ENCODE assay signal across 22 cellular contexts in the genomic region with DNA sequence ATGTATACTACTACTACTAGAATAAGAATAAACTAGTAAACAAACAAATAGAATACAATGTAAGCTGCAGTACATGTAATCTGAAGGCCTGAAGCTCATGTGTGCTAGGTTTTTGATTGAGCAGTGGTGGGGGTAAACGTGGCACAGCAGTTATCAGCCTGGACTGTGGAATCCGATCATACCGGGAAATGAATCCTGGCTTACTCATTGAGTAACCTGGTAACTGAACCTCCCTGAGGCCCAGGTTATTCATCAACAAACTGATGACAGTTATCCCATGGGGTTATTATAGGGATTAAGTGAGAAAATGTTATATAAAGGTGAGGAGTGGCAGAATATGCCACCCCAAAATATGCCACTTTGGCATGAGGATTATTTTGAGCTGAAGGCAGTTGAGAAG.
DNase-seq lines count a peak whose midpoint lies in the region; ATAC-seq and TF ChIP-seq lines count a peak whose summit lies in the region.
"Had no signal": no experiment of that assay in that cellular context is flagged by ENCODE, and none has a peak within 500 bp of the region (broad histone marks: within the 10 kb centered on the region; RNA-seq: fewer than 3 reads in every experiment).

No MANE protein-coding gene starts in this region.

- no peak for TF ChIP-seq POLR2A in vagina (IDR thresholded peaks at IDR 0.05)

- H3K27me3 ChIP-seq in mammary epithelial cell (ENCODE audit: insufficient read depth, low read length), result no peaks in the 10 kb centered on the region
- no peaks in the 10 kb centered on the region for H3K27me3 ChIP-seq in foreskin keratinocyte
- no peaks in the 10 kb centered on the region for H3K27me3 ChIP-seq in vagina
- H3K27me3 ChIP-seq in CD8-positive, alpha-beta T cell (ENCODE audit: insufficient read depth, low read length), result no peaks in the 10 kb centered on the region
- H3K27me3 ChIP-seq: BLaER1, SJSA1 had no signal

- intact Hi-C loops in mammary epithelial cell (cut with micrococcal nuclease), result no loop called here
- intact Hi-C loops in vagina (cut with DNase I), result no loop called here
- intact Hi-C loops in CD8-positive, alpha-beta T cell (cut with DNase I, micrococcal nuclease), result no loop called here

- peaks cover 4% of the 10 kb centered on the region for H3K36me3 Mint-ChIP-seq in type B pancreatic cell
- H3K36me3 Mint-ChIP-seq in CD8-positive, alpha-beta T cell, result no peaks in the 10 kb centered on the region
- H3K36me3 Mint-ChIP-seq: CD4-positive, CD25-positive, alpha-beta regulatory T cell had no signal

- 46% methylated on average over 3 of the region's 3 CpGs for WGBS in mammary epithelial cell (ENCODE audit: low coverage, missing lambda C conversion rate)

- CTCF ChIA-PET in mammary epithelial cell (lab: Charles Lee; ENCODE audit: low non-redundant PET), result no interaction called here
- CTCF ChIA-PET in CD8-positive, alpha-beta T cell (lab: Charles Lee), result no interaction called here

- no peaks in the 10 kb centered on the region for H3K9me3 ChIP-seq in mammary epithelial cell (replicated peaks; ENCODE audit: insufficient read depth, low read length)
- no peaks in the 10 kb centered on the region for H3K9me3 ChIP-seq in vagina
- no peaks in the 10 kb centered on the region for H3K9me3 ChIP-seq in CD8-positive, alpha-beta T cell (ENCODE audit: low read length)
- H3K9me3 ChIP-seq: BLaER1, SJSA1 had no signal

- peaks cover 11% of the 10 kb centered on the region for H3K4me1 Mint-ChIP-seq in type B pancreatic cell (ENCODE audit: unreplicated experiment)
- H3K4me1 Mint-ChIP-seq in CD8-positive, alpha-beta T cell (ENCODE audit: low read depth), result no peaks in the 10 kb centered on the region
- H3K4me1 Mint-ChIP-seq: CD4-positive, CD25-positive, alpha-beta regulatory T cell had no signal

- no peaks in the 10 kb centered on the region for H4K20me1 ChIP-seq in mammary epithelial cell (ENCODE audit: insufficient read depth, low read length)
- H4K20me1 ChIP-seq: BLaER1 had no signal

- H3K27ac ChIP-seq in mammary epithelial cell (ENCODE audit: insufficient read depth, low read depth, low read length) (peak overlapping the region; percentile 8), foreskin keratinocyte (no peak overlapping the region), vagina (no peak overlapping the region)
- H3K27ac ChIP-seq in CD8-positive, alpha-beta T cell (ENCODE audit: low read depth, low read length), result no peak overlapping the region
- H3K27ac ChIP-seq: BLaER1, SJSA1 had no signal

- POLR2A ChIA-PET in CD8-positive, alpha-beta T cell (lab: Charles Lee), result no interaction called here

- H3K9ac ChIP-seq in mammary epithelial cell (ENCODE audit: insufficient read depth, low read length), result peak overlapping the region; percentile 13
- H3K9ac ChIP-seq: BLaER1 had no signal

- no TSS peak for BruUV-seq in mammary epithelial cell (replicated peaks; lab: Mats Ljungman, UMichigan)

- no peaks in the 10 kb centered on the region for H3K79me2 ChIP-seq in mammary epithelial cell (ENCODE audit: insufficient read depth, low read length)

- peaks cover 20% of the 10 kb centered on the region for H3K9me3 Mint-ChIP-seq in type B pancreatic cell
- H3K9me3 Mint-ChIP-seq in CD8-positive, alpha-beta T cell, result peaks cover 5% of the 10 kb centered on the region

- H3K4me3 ChIP-seq in mammary epithelial cell (replicated peaks in 1 of 3; ENCODE audit: insufficient read depth in 1 of 3, low read depth in 2 of 3, low read length in 3 of 3), result no peak overlapping the region
- no peak overlapping the region for H3K4me3 ChIP-seq in vagina
- H3K4me3 ChIP-seq in CD8-positive, alpha-beta T cell (ENCODE audit: low read depth, low read length), result no peak overlapping the region
- H3K4me3 ChIP-seq: BLaER1, GM12878, SJSA1 had no signal

- ATAC-seq in foreskin keratinocyte, result peak; percentile 85
- no peak for ATAC-seq in CD8-positive, alpha-beta T cell
- ATAC-seq: GM12878 had no signal

- peaks cover 15% of the 10 kb centered on the region for H3K4me1 ChIP-seq in mammary epithelial cell (ENCODE audit: insufficient read depth, low read length)
- H3K4me1 ChIP-seq in foreskin keratinocyte, result peaks cover 11% of the 10 kb centered on the region
- no peaks in the 10 kb centered on the region for H3K4me1 ChIP-seq in vagina
- no peaks in the 10 kb centered on the region for H3K4me1 ChIP-seq in CD8-positive, alpha-beta T cell (ENCODE audit: insufficient read depth, low read length)
- H3K4me1 ChIP-seq: BLaER1, SJSA1 had no signal

- no peak overlapping the region for H2AFZ ChIP-seq in mammary epithelial cell (ENCODE audit: low read depth, low read length)

- H3K4me3 Mint-ChIP-seq in type B pancreatic cell, result no peak overlapping the region
- H3K4me3 Mint-ChIP-seq in CD8-positive, alpha-beta T cell, result no peak overlapping the region
- H3K4me3 Mint-ChIP-seq: CD4-positive, CD25-positive, alpha-beta regulatory T cell had no signal

- H3K36me3 ChIP-seq in mammary epithelial cell (ENCODE audit: insufficient read depth, low read length) (no peaks in the 10 kb centered on the region), vagina (no peaks in the 10 kb centered on the region)
- H3K36me3 ChIP-seq in CD8-positive, alpha-beta T cell (ENCODE audit: insufficient read depth, low read length), result no peaks in the 10 kb centered on the region
- H3K36me3 ChIP-seq: BLaER1, SJSA1 had no signal

- no peak overlapping the region for H3K4me2 ChIP-seq in mammary epithelial cell (ENCODE audit: insufficient read depth, low read depth, low read length)
- H3K4me2 ChIP-seq: BLaER1 had no signal

- dilution Hi-C loops in mammary epithelial cell (cut with HindIII; ENCODE audit: low sequenced_read_pairs), result no loop called here

- H3K27ac Mint-ChIP-seq in type B pancreatic cell, result peak overlapping the region; percentile 64
- no peak overlapping the region for H3K27ac Mint-ChIP-seq in CD8-positive, alpha-beta T cell
- H3K27ac Mint-ChIP-seq: CD4-positive, CD25-positive, alpha-beta regulatory T cell had no signal

- in situ Hi-C loops in mammary epithelial cell (cut with MboI; ENCODE audit: low sequenced_read_pairs in 2 of 2), result no loop called here

- TF ChIP-seq CTCF in mammary epithelial cell (conservative IDR thresholded peaks at IDR 0.05 in 1 of 2, IDR thresholded peaks at IDR 0.05 in 1 of 2; ENCODE audit: extremely low read depth in 1 of 2, insufficient read depth in 1 of 2, low read depth in 1 of 2, low read length in 2 of 2) (no peak), foreskin keratinocyte (conservative IDR thresholded peaks at IDR 0.05) (no peak), type B pancreatic cell (conservative IDR thresholded peaks at IDR 0.05) (no peak), vagina (IDR thresholded peaks at IDR 0.05) (no peak)
- TF ChIP-seq CTCF in CD8-positive, alpha-beta T cell (IDR thresholded peaks at IDR 0.05), result no peak

- H3K27me3 Mint-ChIP-seq in type B pancreatic cell, result no peaks in the 10 kb centered on the region
- no peaks in the 10 kb centered on the region for H3K27me3 Mint-ChIP-seq in CD8-positive, alpha-beta T cell (ENCODE audit: low read depth)
- H3K27me3 Mint-ChIP-seq: CD4-positive, CD25-positive, alpha-beta regulatory T cell had no signal

- DNase-seq in HPDE6-E6E7 (ENCODE audit: extremely low spot score) (peak; percentile 0), mammary epithelial cell (peak; percentile 18), foreskin keratinocyte (peak; percentile 69 to 82), type B pancreatic cell (ENCODE audit: extremely low spot score, unreplicated experiment) (no peak), vagina (ENCODE audit: extremely low spot score in 2 of 2) (no peak), NCI-H1105 (lab: John Stamatoyannopoulos, UW) (no peak)
- no peak for DNase-seq in CD8-positive, alpha-beta T cell
- DNase-seq: CD4-positive, CD25-positive, alpha-beta regulatory T cell; DMS53; HCEC 1CT; NCI-H1092; NCI-H1436; NCI-H187; NCI-H2081 treated with DMSO at 0.1 percent for 48 hours; NCI-H2171; NCI-H345; NCI-H510A treated with DMSO at 0.1 percent for 48 hours; NCI-H748 treated with DMSO at 0.1 percent for 48 hours; Right ventricle myocardium superior had no signal

Comparison
In these comparisons a context has a peak if more than half of its experiments do, and no peak if none do; other contexts are left out.
1. DNase-seq: peak in HPDE6-E6E7 (single experiment), mammary epithelial cell (single experiment) and foreskin keratinocyte (2 of 2); none in type B pancreatic cell (single experiment), vagina (0 of 2), NCI-H1105 (single experiment) and CD8-positive, alpha-beta T cell (0 of 7).